8 cellular contexts compared by ENCODE assay signal in the genomic region with DNA sequence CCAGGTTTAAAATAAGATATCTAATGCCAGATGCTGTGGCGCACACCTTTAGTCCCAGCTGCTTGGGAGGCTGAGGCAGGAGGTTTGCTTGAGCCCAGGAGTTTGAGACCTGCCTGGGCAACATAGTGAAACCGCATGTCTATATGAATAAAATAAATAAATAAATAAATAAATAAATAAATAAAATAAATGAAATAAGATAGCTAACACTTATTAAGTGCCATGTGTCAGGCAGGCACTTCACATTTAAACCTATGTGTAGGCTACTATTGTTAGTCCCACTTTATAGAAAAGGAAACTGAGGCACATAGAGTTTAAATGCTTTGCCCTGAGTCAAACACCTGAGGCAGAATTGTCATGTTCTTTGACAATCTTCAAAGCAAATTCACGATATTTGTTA.
"Had no signal": no experiment of that assay in that cellular context is flagged by ENCODE, and none has a peak within 500 bp of the region (broad histone marks: within the 10 kb centered on the region; RNA-seq: fewer than 3 reads in every experiment).

No MANE protein-coding gene starts in this region.

- H3K4me1 ChIP-seq: HAP-1 had no signal

- H3K27ac ChIP-seq: GM23248 had no signal

- ATAC-seq: HCT116 had no signal

- FAIRE-seq: HTR-8/SVneo had no signal

- H3K4me3 ChIP-seq: GM23248, HAP-1 had no signal

- H3K36me3 ChIP-seq: HAP-1 had no signal

- H3K9me3 ChIP-seq: HAP-1 had no signal

- DNase-seq: GM23248, GOT3, H7, IMR-90, KBM-7 had no signal
